ENCODE assay signal across 14 cellular contexts in the genomic region with DNA sequence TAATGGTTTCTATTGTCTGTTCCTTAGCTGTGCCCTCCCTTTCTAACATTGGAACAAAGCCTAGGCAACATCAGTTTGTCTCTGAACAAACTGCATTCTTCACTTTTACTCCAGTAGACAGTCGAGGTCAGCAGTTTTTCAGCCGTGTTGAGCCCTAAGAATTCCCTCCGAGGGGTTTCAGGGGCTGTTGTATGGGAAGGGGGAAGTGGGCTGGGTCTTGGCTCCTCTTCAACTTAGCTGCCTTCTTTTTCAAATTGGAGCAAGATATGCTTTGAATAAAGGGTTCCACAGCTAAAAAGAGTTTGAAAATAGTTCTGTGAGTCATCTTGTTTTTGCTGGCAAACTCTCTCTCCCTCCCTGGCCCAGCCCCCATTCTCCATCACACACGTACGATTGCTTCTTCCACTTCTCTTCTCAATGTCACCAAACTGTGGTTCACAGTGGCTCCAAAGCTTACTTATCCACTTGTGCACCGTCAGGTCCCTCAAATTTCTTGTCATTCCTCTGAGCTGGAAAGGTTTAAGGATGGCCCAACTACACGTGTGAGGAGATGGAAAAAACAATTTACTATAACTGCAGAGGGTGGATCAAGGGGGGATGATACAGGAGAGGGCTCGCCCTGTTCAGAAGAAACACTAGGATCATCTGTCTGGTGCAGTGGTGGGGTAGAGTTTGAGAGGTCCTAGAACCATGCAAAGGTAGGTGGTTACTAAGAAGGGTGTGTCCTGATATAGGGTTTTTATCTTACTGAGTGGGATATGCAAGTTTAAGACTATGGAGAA. TPM values are rescaled to one million over a fixed set of nuclear protein-coding genes. Genes with fewer than 3 reads are reported as not detected.
DNase-seq lines count a peak whose midpoint lies in the region; ATAC-seq and TF ChIP-seq lines count a peak whose summit lies in the region.
"Had no signal": no experiment of that assay in that cellular context is flagged by ENCODE, and none has a peak within 500 bp of the region (broad histone marks: within the 10 kb centered on the region; RNA-seq: fewer than 3 reads in every experiment).

No MANE protein-coding gene starts in this region.

- H3K27me3 ChIP-seq in neutrophil (no peaks in the 10 kb centered on the region), Caco-2 (replicated peaks; ENCODE audit: control insufficient read depth, insufficient read depth, low read length) (no peaks in the 10 kb centered on the region)
- H3K27me3 ChIP-seq: right lobe of liver had no signal

- H3K9me3 ChIP-seq in neutrophil (no peaks in the 10 kb centered on the region), Caco-2 (no peaks in the 10 kb centered on the region)
- H3K9me3 ChIP-seq: right lobe of liver had no signal

- in situ Hi-C loops in Caki2 (cut with HindIII; ENCODE audit: low pct_unique_long_range_greater_than_20kb, low sequenced_read_pairs) = no loop called here

- H3K27ac Mint-ChIP-seq in Caco-2 (ENCODE audit: unreplicated experiment) = no peak overlapping the region
- H3K27ac Mint-ChIP-seq: activated naive CD4-positive, alpha-beta T cell treated with anti-CD3 and anti-CD28 coated beads, Interleukin-2, amount 50 U/mL, for 24 hours; CD8-positive, alpha-beta T cell had no signal

- H3K27ac ChIP-seq in neutrophil = peak overlapping the region; percentile 16
- H3K27ac ChIP-seq: KMS-11, right lobe of liver had no signal

- H3K36me3 ChIP-seq in neutrophil = no peaks in the 10 kb centered on the region
- no peaks in the 10 kb centered on the region for H3K36me3 ChIP-seq in Caco-2 (ENCODE audit: control insufficient read depth, insufficient read depth, low read length)
- H3K36me3 ChIP-seq: right lobe of liver had no signal

- BruUV-seq in Caco-2 (replicated peaks; lab: Mats Ljungman, UMichigan) = no TSS peak

- no peaks in the 10 kb centered on the region for H3K36me3 Mint-ChIP-seq in Caco-2 (ENCODE audit: insufficient read depth, unreplicated experiment)
- H3K36me3 Mint-ChIP-seq: activated naive CD4-positive, alpha-beta T cell treated with anti-CD3 and anti-CD28 coated beads, Interleukin-2, amount 50 U/mL, for 24 hours; CD8-positive, alpha-beta T cell had no signal

- H3K4me3 Mint-ChIP-seq in Caco-2 (ENCODE audit: unreplicated experiment) = no peak overlapping the region
- H3K4me3 Mint-ChIP-seq: activated naive CD4-positive, alpha-beta T cell treated with anti-CD3 and anti-CD28 coated beads, Interleukin-2, amount 50 U/mL, for 24 hours; CD8-positive, alpha-beta T cell had no signal

- CTCF ChIA-PET in Caco-2 (lab: Charles Lee) = no interaction called here

- no peak overlapping the region for H3K4me3 ChIP-seq in epithelial cell of esophagus (ENCODE audit: low read length)
- no peak overlapping the region for H3K4me3 ChIP-seq in neutrophil (ENCODE audit: low read depth in 1 of 2, low read length in 1 of 2)
- H3K4me3 ChIP-seq in Caco-2 (ENCODE audit: low read depth, low read length) = no peak overlapping the region
- H3K4me3 ChIP-seq: right lobe of liver had no signal

- POLR2A ChIA-PET in Caco-2 (lab: Charles Lee) = no interaction called here

- H3K27me3 Mint-ChIP-seq in Caco-2 (ENCODE audit: insufficient read depth, unreplicated experiment) = no peaks in the 10 kb centered on the region
- H3K27me3 Mint-ChIP-seq: activated naive CD4-positive, alpha-beta T cell treated with anti-CD3 and anti-CD28 coated beads, Interleukin-2, amount 50 U/mL, for 24 hours had no signal

- intact Hi-C loops in Caco-2 (cut with micrococcal nuclease; ENCODE audit: unreplicated experiment) = no loop called here

- DNase-seq in Caki2 (ENCODE audit: low read depth) = peak; percentile 25
- DNase-seq in epithelial cell of esophagus (ENCODE audit: low read depth) = peak; percentile 38
- no peak for DNase-seq in NCI-H2171 (lab: John Stamatoyannopoulos, UW)
- DNase-seq in NCI-H510A treated with DMSO at 0.1 percent for 48 hours (lab: John Stamatoyannopoulos, UW) = no peak
- no peak for DNase-seq in Caco-2
- DNase-seq: activated CD4-positive, alpha-beta T cell treated with anti-CD3 and anti-CD28 coated beads, Interleukin-2, amount 50 U/mL, for 4 hours; CD8-positive, alpha-beta T cell; NCI-H510A; right lobe of liver had no signal

- TF ChIP-seq CTCF in epithelial cell of esophagus (IDR thresholded peaks at IDR 0.05; ENCODE audit: insufficient read depth, low read depth, low read length, missing control alignments) = no peak
- no peak for TF ChIP-seq CTCF in neutrophil (IDR thresholded peaks at IDR 0.05)
- TF ChIP-seq CTCF in Caco-2 (IDR thresholded peaks at IDR 0.05; ENCODE audit: insufficient read depth in 1 of 2, low read depth in 1 of 2, low read length in 1 of 2, severe bottlenecking in 1 of 2, unreplicated experiment in 1 of 2) = no peak

- H3K9me3 Mint-ChIP-seq in Caco-2 (ENCODE audit: unreplicated experiment) = no peaks in the 10 kb centered on the region
- H3K9me3 Mint-ChIP-seq: activated naive CD4-positive, alpha-beta T cell treated with anti-CD3 and anti-CD28 coated beads, Interleukin-2, amount 50 U/mL, for 24 hours had no signal

- H3K4me1 Mint-ChIP-seq in Caco-2 (ENCODE audit: low read depth, unreplicated experiment) = no peaks in the 10 kb centered on the region
- H3K4me1 Mint-ChIP-seq: activated naive CD4-positive, alpha-beta T cell treated with anti-CD3 and anti-CD28 coated beads, Interleukin-2, amount 50 U/mL, for 24 hours had no signal

- H3K4me1 ChIP-seq in neutrophil (ENCODE audit: control insufficient read depth in 1 of 2, insufficient read depth in 1 of 2, low read depth in 1 of 2, low read length in 1 of 2) (peaks cover 5 to 14% of the 10 kb centered on the region in 2 experiments), Caco-2 (no peaks in the 10 kb centered on the region)

- ATAC-seq in GM19452 (IDR thresholded peaks at IDR 0.05; ENCODE audit: unreplicated experiment) = no peak
- ATAC-seq: CD8-positive, alpha-beta T cell had no signal

TF ChIP-seq in PFSK-1, 5 proteins besides CTCF, POLR2A, EP300 and RAD21:
- TF ChIP-seq TAF1 (IDR thresholded peaks at IDR 0.05; ENCODE audit: borderline replicate concordance, insufficient read depth, low read length) (no peak), SIN3A (IDR thresholded peaks at IDR 0.05; ENCODE audit: borderline replicate concordance, insufficient read depth, low read length) (0 out of 2 replicates have a peak, but pooled peaks have one; percentile 25), POLR2AphosphoS5 (IDR thresholded peaks at IDR 0.05; ENCODE audit: low read depth, low read length) (peak; percentile 23; the same call in 1 of the 2 replicates), FOXP2 (optimal IDR thresholded peaks at IDR 0.05; ENCODE audit: borderline replicate concordance, extremely low read depth, extremely low read length, insufficient read depth) (no peak)
- TF ChIP-seq, protein P1, sequence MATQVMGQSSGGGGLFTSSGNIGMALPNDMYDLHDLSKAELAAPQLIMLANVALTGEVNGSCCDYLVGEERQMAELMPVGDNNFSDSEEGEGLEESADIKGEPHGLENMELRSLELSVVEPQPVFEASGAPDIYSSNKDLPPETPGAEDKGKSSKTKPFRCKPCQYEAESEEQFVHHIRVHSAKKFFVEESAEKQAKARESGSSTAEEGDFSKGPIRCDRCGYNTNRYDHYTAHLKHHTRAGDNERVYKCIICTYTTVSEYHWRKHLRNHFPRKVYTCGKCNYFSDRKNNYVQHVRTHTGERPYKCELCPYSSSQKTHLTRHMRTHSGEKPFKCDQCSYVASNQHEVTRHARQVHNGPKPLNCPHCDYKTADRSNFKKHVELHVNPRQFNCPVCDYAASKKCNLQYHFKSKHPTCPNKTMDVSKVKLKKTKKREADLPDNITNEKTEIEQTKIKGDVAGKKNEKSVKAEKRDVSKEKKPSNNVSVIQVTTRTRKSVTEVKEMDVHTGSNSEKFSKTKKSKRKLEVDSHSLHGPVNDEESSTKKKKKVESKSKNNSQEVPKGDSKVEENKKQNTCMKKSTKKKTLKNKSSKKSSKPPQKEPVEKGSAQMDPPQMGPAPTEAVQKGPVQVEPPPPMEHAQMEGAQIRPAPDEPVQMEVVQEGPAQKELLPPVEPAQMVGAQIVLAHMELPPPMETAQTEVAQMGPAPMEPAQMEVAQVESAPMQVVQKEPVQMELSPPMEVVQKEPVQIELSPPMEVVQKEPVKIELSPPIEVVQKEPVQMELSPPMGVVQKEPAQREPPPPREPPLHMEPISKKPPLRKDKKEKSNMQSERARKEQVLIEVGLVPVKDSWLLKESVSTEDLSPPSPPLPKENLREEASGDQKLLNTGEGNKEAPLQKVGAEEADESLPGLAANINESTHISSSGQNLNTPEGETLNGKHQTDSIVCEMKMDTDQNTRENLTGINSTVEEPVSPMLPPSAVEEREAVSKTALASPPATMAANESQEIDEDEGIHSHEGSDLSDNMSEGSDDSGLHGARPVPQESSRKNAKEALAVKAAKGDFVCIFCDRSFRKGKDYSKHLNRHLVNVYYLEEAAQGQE (IDR thresholded peaks at IDR 0.05; ENCODE audit: insufficient read depth in 1 of 2, low read depth in 2 of 2, low read length in 2 of 2) = 0 out of 4 replicates have a peak, but pooled peaks of 1 of the 2 experiments have one; percentile 47
TF ChIP-seq in PFSK-1: peak in this region for 3.

RNA-seq across cellular contexts. Expression of a gene that starts 9.2 kb away (rescaled TPM):
- 0.20 and 0.61 TPM in 2 replicates for total RNA-seq in Caki2 (2014; rRNA removed; shearing (Covaris generic); ENCODE audit: low replicate concordance)
- polyA plus RNA-seq in PFSK-1 (2012; ENCODE audit: insufficient read length, low read depth) = 6.5 TPM
- 12.1 TPM in 2 replicates for total RNA-seq in Caco-2 (2022)

Comparison
In these comparisons a context has a peak if more than half of its experiments do, and no peak if none do; other contexts are left out.
1. DNase-seq: peak in Caki2 (single experiment) and epithelial cell of esophagus (single experiment); none in NCI-H2171 (single experiment), NCI-H510A treated with DMSO at 0.1 percent for 48 hours (single experiment) and Caco-2 (0 of 2).